ENCODE assay signal across 9 cellular contexts in genomic region chr11:71563401-71563800, GRCh38. TPM values are rescaled to one million over a fixed set of nuclear protein-coding genes. Genes with fewer than 3 reads are reported as not detected.
DNase-seq lines count a peak whose midpoint lies in the region; ATAC-seq lines count a peak whose summit lies in the region.
"Had no signal": no experiment of that assay in that cellular context is flagged by ENCODE, and none has a peak within 500 bp of the region (broad histone marks: within the 10 kb centered on the region; RNA-seq: fewer than 3 reads in every experiment).

No MANE protein-coding gene starts in this region.

- POLR2A ChIA-PET in activated CD8-positive, alpha-beta T cell treated with anti-CD3 and anti-CD28 coated beads, Interleukin-2, amount 10 ng/mL, durations not matched to agents 7 days and 5 days (lab: Charles Lee), result no interaction called here

- H3K36me3 Mint-ChIP-seq in activated CD8-positive, alpha-beta T cell treated with anti-CD3 and anti-CD28 coated beads, Interleukin-2, amount 10 ng/mL, durations not matched to agents 7 days and 5 days (ENCODE audit: low read depth), result no peaks in the 10 kb centered on the region
- H3K36me3 Mint-ChIP-seq: CD4-positive, alpha-beta memory T cell had no signal

- DNase-seq in NCI-H524 (lab: John Stamatoyannopoulos, UW), result peak; percentile 30 to 51
- DNase-seq in NCI-H524 treated with DMSO at 0.1 percent for 48 hours (lab: John Stamatoyannopoulos, UW), result no peak
- DNase-seq in Jurkat, Clone E6-1 (ENCODE audit: low read depth, low spot score), result peak; percentile 20
- DNase-seq in activated CD8-positive, alpha-beta T cell treated with anti-CD3 and anti-CD28 coated beads, Interleukin-2, amount 10 ng/mL, durations not matched to agents 7 days and 5 days, result peak; percentile 33
- DNase-seq in left kidney (ENCODE audit: low read depth, low spot score), result peak; percentile 61
- no peak for DNase-seq in DMS79 treated with DMSO at 0.1 percent for 48 hours (lab: John Stamatoyannopoulos, UW)
- DNase-seq in COLO668 (lab: John Stamatoyannopoulos, UW; ENCODE audit: unreplicated experiment), result no peak

- H3K27me3 Mint-ChIP-seq in activated CD8-positive, alpha-beta T cell treated with anti-CD3 and anti-CD28 coated beads, Interleukin-2, amount 10 ng/mL, durations not matched to agents 7 days and 5 days (ENCODE audit: low read depth), result peaks cover 28% of the 10 kb centered on the region

- no peak overlapping the region for H3K4me3 Mint-ChIP-seq in activated CD8-positive, alpha-beta T cell treated with anti-CD3 and anti-CD28 coated beads, Interleukin-2, amount 10 ng/mL, durations not matched to agents 7 days and 5 days
- H3K4me3 Mint-ChIP-seq: CD4-positive, alpha-beta memory T cell had no signal

- CTCF ChIA-PET in activated CD8-positive, alpha-beta T cell treated with anti-CD3 and anti-CD28 coated beads, Interleukin-2, amount 10 ng/mL, durations not matched to agents 7 days and 5 days (lab: Charles Lee), result no interaction called here

- no peak for ATAC-seq in activated CD8-positive, alpha-beta T cell treated with anti-CD3 and anti-CD28 coated beads, Interleukin-2, amount 10 ng/mL, durations not matched to agents 7 days and 5 days
- ATAC-seq in HG02571 (IDR thresholded peaks at IDR 0.05; ENCODE audit: unreplicated experiment), result no peak

- no peak overlapping the region for H3K4me3 ChIP-seq in Jurkat, Clone E6-1 (ENCODE audit: low read length)

- H3K9me3 Mint-ChIP-seq in activated CD8-positive, alpha-beta T cell treated with anti-CD3 and anti-CD28 coated beads, Interleukin-2, amount 10 ng/mL, durations not matched to agents 7 days and 5 days (ENCODE audit: insufficient read depth), result no peaks in the 10 kb centered on the region

- no peaks in the 10 kb centered on the region for H3K4me1 Mint-ChIP-seq in activated CD8-positive, alpha-beta T cell treated with anti-CD3 and anti-CD28 coated beads, Interleukin-2, amount 10 ng/mL, durations not matched to agents 7 days and 5 days (ENCODE audit: low read depth)

- H3K27ac Mint-ChIP-seq in activated CD8-positive, alpha-beta T cell treated with anti-CD3 and anti-CD28 coated beads, Interleukin-2, amount 10 ng/mL, durations not matched to agents 7 days and 5 days, result no peak overlapping the region
- H3K27ac Mint-ChIP-seq: CD4-positive, alpha-beta memory T cell had no signal

RNA-seq across cellular contexts. Expression of gene KRTAP5-10, which starts 2.0 kb away (rescaled TPM):
- polyA plus RNA-seq in Jurkat, Clone E6-1 (2012; ENCODE audit: insufficient read depth, insufficient read length), result not detected
- total RNA-seq in activated CD8-positive, alpha-beta T cell treated with anti-CD3 and anti-CD28 coated beads, Interleukin-2, amount 10 ng/mL, durations not matched to agents 7 days and 5 days, result not detected
- total RNA-seq: CD4-positive, alpha-beta memory T cell had no signal
- polyA plus RNA-seq: CD4-positive, alpha-beta memory T cell had no signal

RNA-seq across cellular contexts. Expression of gene KRTAP5-9, which starts 15.2 kb away (rescaled TPM):
- not detected for polyA plus RNA-seq in Jurkat, Clone E6-1 (2012; ENCODE audit: insufficient read depth, insufficient read length)
- total RNA-seq in activated CD8-positive, alpha-beta T cell treated with anti-CD3 and anti-CD28 coated beads, Interleukin-2, amount 10 ng/mL, durations not matched to agents 7 days and 5 days, result not detected
- total RNA-seq: CD4-positive, alpha-beta memory T cell had no signal
- polyA plus RNA-seq: CD4-positive, alpha-beta memory T cell had no signal

RNA-seq across cellular contexts. Expression of gene KRTAP5-11, which starts 19.3 kb away (rescaled TPM):
- not detected for polyA plus RNA-seq in Jurkat, Clone E6-1 (2012; ENCODE audit: insufficient read depth, insufficient read length)
- total RNA-seq in activated CD8-positive, alpha-beta T cell treated with anti-CD3 and anti-CD28 coated beads, Interleukin-2, amount 10 ng/mL, durations not matched to agents 7 days and 5 days, result not detected
- total RNA-seq: CD4-positive, alpha-beta memory T cell had no signal
- polyA plus RNA-seq: CD4-positive, alpha-beta memory T cell had no signal

RNA-seq across cellular contexts. Expression of gene KRTAP5-8, which starts 25.6 kb away (rescaled TPM):
- not detected for polyA plus RNA-seq in Jurkat, Clone E6-1 (2012; ENCODE audit: insufficient read depth, insufficient read length)
- total RNA-seq in activated CD8-positive, alpha-beta T cell treated with anti-CD3 and anti-CD28 coated beads, Interleukin-2, amount 10 ng/mL, durations not matched to agents 7 days and 5 days, result under 1 TPM in 1 of 2 experiments, not detected in 1; 0.24 TPM
- total RNA-seq: CD4-positive, alpha-beta memory T cell had no signal
- polyA plus RNA-seq: CD4-positive, alpha-beta memory T cell had no signal

RNA-seq across cellular contexts. Expression of gene KRTAP5-7, which starts 36.3 kb away (rescaled TPM):
- not detected for polyA plus RNA-seq in Jurkat, Clone E6-1 (2012; ENCODE audit: insufficient read depth, insufficient read length)
- not detected for total RNA-seq in activated CD8-positive, alpha-beta T cell treated with anti-CD3 and anti-CD28 coated beads, Interleukin-2, amount 10 ng/mL, durations not matched to agents 7 days and 5 days
- total RNA-seq: CD4-positive, alpha-beta memory T cell had no signal
- polyA plus RNA-seq: CD4-positive, alpha-beta memory T cell had no signal

Comparison
In these comparisons a context has a peak if more than half of its experiments do, and no peak if none do; other contexts are left out.
1. DNase-seq: peak in NCI-H524 (2 of 2), Jurkat, Clone E6-1 (single experiment), activated CD8-positive, alpha-beta T cell treated with anti-CD3 and anti-CD28 coated beads, Interleukin-2, amount 10 ng/mL, durations not matched to agents 7 days and 5 days (single experiment) and left kidney (single experiment); none in NCI-H524 treated with DMSO at 0.1 percent for 48 hours (single experiment), DMS79 treated with DMSO at 0.1 percent for 48 hours (single experiment) and COLO668 (single experiment).